ENCODE assay signal across 25 cellular contexts in the genomic region with DNA sequence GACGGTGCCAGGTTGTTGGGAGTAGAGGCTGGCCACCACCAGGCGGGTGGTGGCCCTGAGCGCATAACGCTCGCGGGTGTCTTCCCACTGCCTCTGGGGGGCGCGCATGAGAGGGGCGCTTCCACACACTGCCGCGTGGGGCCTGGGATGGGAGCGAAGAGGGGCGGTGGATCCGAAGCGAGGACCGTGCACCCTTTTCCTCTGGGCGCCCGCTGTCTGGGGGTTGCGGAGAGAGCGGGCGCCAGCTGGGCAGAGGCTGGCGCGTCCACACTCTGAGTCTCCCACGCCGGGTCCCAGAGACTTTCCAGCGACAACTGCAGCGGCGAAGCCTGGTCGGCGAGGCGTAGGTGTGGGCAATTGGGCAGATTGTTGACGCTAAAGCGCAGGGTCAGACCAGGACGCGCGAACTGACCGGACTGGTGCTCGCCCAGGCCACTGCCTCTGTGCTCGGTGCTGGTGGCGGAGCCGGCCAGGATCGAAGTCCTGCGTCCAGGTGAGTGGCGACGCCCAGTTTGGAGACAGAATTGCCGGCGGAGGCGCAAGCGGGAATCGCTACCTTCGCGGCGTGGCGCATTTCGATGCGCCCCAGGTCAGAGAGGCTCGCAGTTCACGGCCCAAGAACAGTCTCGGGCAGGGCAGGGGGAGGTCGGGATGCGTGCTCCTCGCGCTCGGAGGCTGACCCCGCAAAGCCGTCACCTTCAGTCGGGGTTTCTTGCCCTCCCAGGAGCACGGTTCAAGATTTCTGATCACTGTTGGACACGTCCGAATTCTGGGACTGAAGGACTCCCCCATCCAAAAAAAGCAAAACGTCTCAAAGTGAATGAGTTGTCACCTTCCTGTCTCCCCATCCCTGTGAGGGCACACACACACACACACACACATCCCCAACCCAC. TPM values are rescaled to one million over a fixed set of nuclear protein-coding genes. Genes with fewer than 3 reads are reported as not detected.
"Had no signal": no experiment of that assay in that cellular context is flagged by ENCODE, and none has a peak within 500 bp of the region (broad histone marks: within the 10 kb centered on the region; RNA-seq: fewer than 3 reads in every experiment).

No MANE protein-coding gene starts in this region.

- H3K36me3 ChIP-seq: tibial nerve, uterus had no signal

- H3K27ac Mint-ChIP-seq: brain; mesothelial cell of epicardium; nephron; progenitor cell of endocrine pancreas; stimulated activated naive CD8-positive, alpha-beta T cell treated with anti-CD3 and anti-CD28 coated beads, Interleukin-15, Interleukin-2, amounts not matched to agents 100 ng/mL and 50 ng/mL, for 24 hours had no signal

- H3K27ac ChIP-seq: dorsolateral prefrontal cortex, foreskin keratinocyte, hepatocyte, tibial nerve, uterus had no signal

- H3K4me2 ChIP-seq: hepatocyte had no signal

- H3K4me3 ChIP-seq: dorsolateral prefrontal cortex, hepatocyte, lung, tibial nerve, uterus had no signal

- H3K4me3 Mint-ChIP-seq: brain; mesothelial cell of epicardium; nephron; stimulated activated naive CD8-positive, alpha-beta T cell treated with anti-CD3 and anti-CD28 coated beads, Interleukin-15, Interleukin-2, amounts not matched to agents 100 ng/mL and 50 ng/mL, for 24 hours had no signal

- H3K9me3 ChIP-seq: tibial nerve, uterus had no signal

- H3K36me3 Mint-ChIP-seq: brain, mesothelial cell of epicardium had no signal

- H2AFZ ChIP-seq: hepatocyte had no signal

- FAIRE-seq: kidney had no signal

- H3K79me2 ChIP-seq: hepatocyte had no signal

- ATAC-seq: foreskin keratinocyte, left lobe of liver, right cardiac atrium had no signal

- DNase-seq: activated CD4-positive, alpha-beta T cell treated with anti-CD3 and anti-CD28 coated beads, Interleukin-2, amount 50 U/mL, for 4 hours; activated CD4-positive, CD25-positive, alpha-beta regulatory T cell treated with anti-CD3 and anti-CD28 coated beads, Interleukin-2, amount 50 U/mL, for 72 hours; activated naive CD4-positive, alpha-beta T cell; activated T-cell treated with anti-CD3 and anti-CD28 coated beads for 4 hours; caudate nucleus; dorsolateral prefrontal cortex; foreskin keratinocyte; kidney; T-helper 1 cell; T-helper 9 cell; uterus had no signal

- H3K4me1 ChIP-seq: foreskin keratinocyte, uterus had no signal

- H3K9me3 Mint-ChIP-seq: brain; mesothelial cell of epicardium; nephron; stimulated activated naive CD8-positive, alpha-beta T cell treated with anti-CD3 and anti-CD28 coated beads, Interleukin-15, Interleukin-2, amounts not matched to agents 100 ng/mL and 50 ng/mL, for 24 hours had no signal

RNA-seq across cellular contexts. Expression of gene HMX1, which starts 2.6 kb away (rescaled TPM):
- total RNA-seq: epithelial cell of proximal tubule, fibroblast of lung, foreskin keratinocyte, hepatocyte, kidney, left lobe of liver, lung, osteoblast, right cardiac atrium, skeletal muscle tissue had no signal
- polyA plus RNA-seq: fibroblast of lung, foreskin keratinocyte, hepatocyte, lung, right cardiac atrium had no signal
